17 cellular contexts compared by ENCODE assay signal in genomic region chr19:54345938-54346386, GRCh38. TPM values are rescaled to one million over a fixed set of nuclear protein-coding genes. Genes with fewer than 3 reads are reported as not detected.
DNase-seq lines count a peak whose midpoint lies in the region; ATAC-seq and TF ChIP-seq lines count a peak whose summit lies in the region.
"Had no signal": no experiment of that assay in that cellular context is flagged by ENCODE, and none has a peak within 500 bp of the region (broad histone marks: within the 10 kb centered on the region; RNA-seq: fewer than 3 reads in every experiment).

No MANE protein-coding gene starts in this region.

- no peaks in the 10 kb centered on the region for H3K27me3 ChIP-seq in effector memory CD4-positive, alpha-beta T cell (replicated peaks; ENCODE audit: control insufficient read depth, insufficient read depth, low read length, poor library complexity, severe bottlenecking)
- H3K27me3 ChIP-seq: adrenal gland, testis had no signal

- H3K4me1 Mint-ChIP-seq in T-helper 17 cell: peaks cover 7% of the 10 kb centered on the region

- H3K27me3 Mint-ChIP-seq in T-helper 17 cell: peaks cover 28% of the 10 kb centered on the region
- H3K27me3 Mint-ChIP-seq: activated CD8-positive, alpha-beta T cell treated with anti-CD3 and anti-CD28 coated beads for 36 hours had no signal

- H3K4me3 Mint-ChIP-seq in T-helper 17 cell: peak overlapping the region; percentile 19
- H3K4me3 Mint-ChIP-seq: activated CD8-positive, alpha-beta T cell treated with anti-CD3 and anti-CD28 coated beads for 36 hours had no signal

- ATAC-seq in T-helper 17 cell: no peak
- ATAC-seq: activated CD8-positive, alpha-beta T cell treated with anti-CD3 and anti-CD28 coated beads for 36 hours; K562; SK-N-SH treated with all-trans-retinoic acid at 6 μM for 48 hours had no signal

- H3K36me3 ChIP-seq in effector memory CD4-positive, alpha-beta T cell (ENCODE audit: control insufficient read depth, insufficient read depth, low read length): no peaks in the 10 kb centered on the region
- H3K36me3 ChIP-seq: adrenal gland, cardiac muscle cell had no signal

- POLR2A ChIA-PET in HEK293T (lab: Yijun Ruan, JAX): no interaction called here

- peaks cover 2% of the 10 kb centered on the region for H3K36me3 Mint-ChIP-seq in T-helper 17 cell (ENCODE audit: low read depth)

- H3K4me3 ChIP-seq in effector memory CD4-positive, alpha-beta T cell (ENCODE audit: insufficient read depth, low read depth, low read length, poor library complexity, severe bottlenecking): no peak overlapping the region
- H3K4me3 ChIP-seq: adrenal gland, cardiac muscle cell, K562, testis had no signal

- no peaks in the 10 kb centered on the region for H3K9me3 ChIP-seq in T-helper 17 cell (ENCODE audit: control insufficient read depth, low read length, poor library complexity, severe bottlenecking)
- no peaks in the 10 kb centered on the region for H3K9me3 ChIP-seq in effector memory CD4-positive, alpha-beta T cell (ENCODE audit: control insufficient read depth, low read length)
- H3K9me3 ChIP-seq: adrenal gland, testis had no signal

- no peak overlapping the region for H3K27ac Mint-ChIP-seq in T-helper 17 cell
- H3K27ac Mint-ChIP-seq: activated CD8-positive, alpha-beta T cell treated with anti-CD3 and anti-CD28 coated beads for 36 hours had no signal

- no peak overlapping the region for H3K27ac ChIP-seq in effector memory CD4-positive, alpha-beta T cell (ENCODE audit: insufficient read depth, low read length, poor library complexity, severe bottlenecking)
- H3K27ac ChIP-seq: adrenal gland, cardiac muscle cell, testis had no signal

- CTCF ChIA-PET in HEK293T (lab: Yijun Ruan, JAX): no interaction called here

- H3K4me1 ChIP-seq in effector memory CD4-positive, alpha-beta T cell (ENCODE audit: control insufficient read depth, insufficient read depth, low read length, poor library complexity, severe bottlenecking): no peaks in the 10 kb centered on the region
- H3K4me1 ChIP-seq: adrenal gland, testis had no signal

- DNase-seq in GF-D8 (lab: John Stamatoyannopoulos, UW) (peak; percentile 9), Kasumi-1 (lab: John Stamatoyannopoulos, UW) (peak; percentile 30 to 36), T-helper 17 cell (no peak), pons (ENCODE audit: low spot score) (peak; percentile 77), HEK293T (ENCODE audit: extremely low spot score) (no peak), dedifferentiated amniotic fluid mesenchymal stem cell (ENCODE audit: extremely low spot score) (no peak)
- DNase-seq in effector memory CD4-positive, alpha-beta T cell: no peak
- DNase-seq: activated CD8-positive, alpha-beta T cell treated with anti-CD3 and anti-CD28 coated beads for 36 hours; adrenal gland; effector CD8-positive, alpha-beta T cell; NCI-H226; stimulated activated CD4-positive, alpha-beta T cell treated with anti-CD3 and anti-CD28 coated beads, Interleukin-2, amount 100 ng/mL, for 48 hours; testis had no signal

TF ChIP-seq in HEK293T, 16 proteins besides CTCF, POLR2A, EP300 and RAD21:
- TF ChIP-seq ELF4 (IDR thresholded peaks at IDR 0.05) (no peak), NFRKB (IDR thresholded peaks at IDR 0.05) (no peak), TARDBP (IDR thresholded peaks at IDR 0.05) (no peak), CTBP1 (IDR thresholded peaks at IDR 0.05; ENCODE audit: borderline replicate concordance) (no peak), FOXM1 (IDR thresholded peaks at IDR 0.05; ENCODE audit: borderline replicate concordance) (no peak), ZNF384 (IDR thresholded peaks at IDR 0.05) (no peak), FOXK2 (IDR thresholded peaks at IDR 0.05) (no peak), SP1 (IDR thresholded peaks at IDR 0.05) (no peak), BHLHE40 (IDR thresholded peaks at IDR 0.05; ENCODE audit: borderline replicate concordance) (no peak), ARNT (IDR thresholded peaks at IDR 0.05) (no peak), HDGF (IDR thresholded peaks at IDR 0.05; ENCODE audit: borderline replicate concordance) (no peak), LEF1 (IDR thresholded peaks at IDR 0.05; ENCODE audit: borderline replicate concordance) (no peak), L3MBTL2 (conservative IDR thresholded peaks at IDR 0.05) (no peak), FOXA1 (IDR thresholded peaks at IDR 0.05) (no peak), SUZ12 (IDR thresholded peaks at IDR 0.05) (no peak)
- TF ChIP-seq, protein P1, sequence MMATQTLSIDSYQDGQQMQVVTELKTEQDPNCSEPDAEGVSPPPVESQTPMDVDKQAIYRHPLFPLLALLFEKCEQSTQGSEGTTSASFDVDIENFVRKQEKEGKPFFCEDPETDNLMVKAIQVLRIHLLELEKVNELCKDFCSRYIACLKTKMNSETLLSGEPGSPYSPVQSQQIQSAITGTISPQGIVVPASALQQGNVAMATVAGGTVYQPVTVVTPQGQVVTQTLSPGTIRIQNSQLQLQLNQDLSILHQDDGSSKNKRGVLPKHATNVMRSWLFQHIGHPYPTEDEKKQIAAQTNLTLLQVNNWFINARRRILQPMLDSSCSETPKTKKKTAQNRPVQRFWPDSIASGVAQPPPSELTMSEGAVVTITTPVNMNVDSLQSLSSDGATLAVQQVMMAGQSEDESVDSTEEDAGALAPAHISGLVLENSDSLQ (IDR thresholded peaks at IDR 0.05): no peak
TF ChIP-seq in HEK293T: peak in this region for 0.

RNA-seq across cellular contexts. Expression of gene LILRA4, which starts 7.0 kb away (rescaled TPM):
- under 1 TPM in 1 of 2 donors, not detected in 1; 0.86 TPM for total RNA-seq in T-helper 17 cell
- total RNA-seq: activated CD8-positive, alpha-beta T cell treated with anti-CD3 and anti-CD28 coated beads for 36 hours; cardiac muscle cell; K562; kidney epithelial cell had no signal

RNA-seq across cellular contexts. Expression of gene LAIR1, which starts 18.8 kb away (rescaled TPM):
- 10 to 100 TPM; 21.5 to 22.2 TPM for total RNA-seq in T-helper 17 cell
- total RNA-seq: cardiac muscle cell had no signal

RNA-seq across cellular contexts. Expression of gene LILRA5, which starts 33.0 kb away (rescaled TPM):
- total RNA-seq in T-helper 17 cell: 1 to 10 TPM; 1.1 to 3.5 TPM
- total RNA-seq: activated CD8-positive, alpha-beta T cell treated with anti-CD3 and anti-CD28 coated beads for 36 hours; cardiac muscle cell; K562 had no signal

Comparison
In these comparisons a context has a peak if more than half of its experiments do, and no peak if none do; other contexts are left out.
1. DNase-seq: peak in GF-D8 (single experiment), Kasumi-1 (2 of 2) and pons (single experiment); none in T-helper 17 cell (0 of 3), HEK293T (single experiment), effector memory CD4-positive, alpha-beta T cell (0 of 3) and dedifferentiated amniotic fluid mesenchymal stem cell (single experiment).